8 cellular contexts compared by ENCODE assay signal in the genomic region with DNA sequence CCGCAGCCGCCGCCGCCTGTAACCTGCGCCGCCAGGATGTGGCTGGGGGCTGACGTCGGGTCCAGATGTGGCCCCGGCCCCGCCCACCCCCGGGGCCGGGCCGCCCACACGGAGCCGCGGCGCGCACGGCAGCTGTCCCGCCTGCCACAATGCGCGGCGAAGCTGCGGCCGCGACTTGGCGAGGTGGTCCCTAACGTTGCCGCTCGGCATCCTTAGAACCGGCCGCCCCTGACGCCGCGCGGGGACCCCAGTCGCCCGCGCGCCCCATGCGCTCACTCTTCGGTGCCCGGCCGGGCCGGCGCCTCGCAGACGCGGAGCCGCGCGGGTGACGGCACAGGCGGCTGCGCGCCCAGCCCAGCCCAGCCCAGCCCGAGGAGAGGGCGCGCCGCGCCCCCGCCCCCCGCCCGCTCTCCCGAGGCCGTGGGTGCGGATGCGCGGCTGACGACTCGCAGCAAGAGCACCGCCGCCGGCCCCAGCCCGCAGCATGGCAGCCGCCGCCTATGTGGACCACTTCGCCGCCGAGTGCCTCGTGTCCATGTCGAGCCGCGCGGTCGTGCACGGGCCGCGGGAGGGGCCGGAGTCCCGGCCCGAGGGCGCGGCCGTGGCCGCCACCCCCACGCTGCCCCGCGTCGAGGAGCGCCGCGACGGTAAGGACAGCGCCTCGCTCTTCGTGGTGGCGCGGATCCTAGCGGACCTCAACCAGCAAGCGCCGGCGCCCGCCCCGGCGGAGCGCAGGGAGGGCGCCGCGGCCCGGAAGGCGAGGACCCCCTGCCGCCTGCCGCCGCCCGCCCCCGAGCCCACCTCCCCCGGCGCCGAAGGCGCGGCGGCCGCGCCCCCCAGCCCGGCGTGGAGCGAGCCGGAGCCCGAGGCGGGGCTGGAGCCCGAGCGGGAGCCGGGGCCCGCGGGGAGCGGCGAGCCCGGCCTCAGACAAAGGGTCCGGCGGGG. TPM values are rescaled to one million over a fixed set of nuclear protein-coding genes. Genes with fewer than 3 reads are reported as not detected.
DNase-seq lines count a peak whose midpoint lies in the region; ATAC-seq and TF ChIP-seq lines count a peak whose summit lies in the region.

A gene (plus strand): TSS at position 107 of the 945 bp plus-strand sequence. CDS start 378 bp downstream, at position 485.

- ATAC-seq in GM19452 (IDR thresholded peaks at IDR 0.05; ENCODE audit: unreplicated experiment) (peak; percentile 49), HG03521 (IDR thresholded peaks at IDR 0.05; ENCODE audit: unreplicated experiment) (peak; percentile 10), activated B cell treated with CpG ODN at 0.5 μM for 24 hours (ENCODE audit: low read depth) (peak; percentile 16)

- H3K36me3 Mint-ChIP-seq in activated B cell treated with CpG ODN at 0.5 μM for 24 hours (ENCODE audit: low read depth): peaks cover 24% of the 10 kb centered on the region

- peak within 1 kb of the TSS; percentile 98 for H3K27ac Mint-ChIP-seq in activated B cell treated with CpG ODN at 0.5 μM for 24 hours

- DNase-seq in activated B cell treated with CpG ODN at 0.5 μM for 24 hours (no peak), dermis microvascular lymphatic vessel endothelial cell (ENCODE audit: low read depth in 2 of 2) (peak; percentile 20 to 68), lung microvascular endothelial cell (ENCODE audit: low read depth in 2 of 2) (peak; percentile 77 to 78), DMS79 treated with DMSO at 0.1 percent for 48 hours (lab: John Stamatoyannopoulos, UW) (no peak)
- peak; percentile 69 for DNase-seq in stimulated activated CD8-positive, alpha-beta memory T cell treated with anti-CD3 and anti-CD28 coated beads, Interleukin-12 subunit alpha, Interleukin-12 subunit beta, amount 100 ng/mL, for 4 hours (ENCODE audit: low read depth)

- H3K9me3 Mint-ChIP-seq in activated B cell treated with CpG ODN at 0.5 μM for 24 hours: no peaks in the 10 kb centered on the region

- TF ChIP-seq CTCF in C4-2B (conservative IDR thresholded peaks at IDR 0.05): no peak
- no peak for TF ChIP-seq CTCF in activated B cell treated with CpG ODN at 0.5 μM for 24 hours (IDR thresholded peaks at IDR 0.05)

- POLR2A ChIA-PET in activated B cell treated with CpG ODN at 0.5 μM for 24 hours (lab: Charles Lee): interaction anchor here (0.5 to 8.9 kb wide), 40 partner anchors 8 to 335 kb away, joined by 3 to 406 read pairs (median 7); no protein-coding TSS in a partner anchor

- no peaks in the 10 kb centered on the region for H3K27me3 Mint-ChIP-seq in activated B cell treated with CpG ODN at 0.5 μM for 24 hours

- H3K4me1 Mint-ChIP-seq in activated B cell treated with CpG ODN at 0.5 μM for 24 hours: peaks cover 65% of the 10 kb centered on the region

- peak within 1 kb of the TSS; percentile 93 for H3K4me3 Mint-ChIP-seq in activated B cell treated with CpG ODN at 0.5 μM for 24 hours

- intact Hi-C loops in activated B cell treated with CpG ODN at 0.5 μM for 24 hours (cut with micrococcal nuclease): loop anchor here (1.0 to 5.0 kb wide), 8 partner anchors 26 to 545 kb away; a partner anchor contains a TSS

- peak within 1 kb of the TSS; percentile 81 for H3K27ac ChIP-seq in C4-2B

- CTCF ChIA-PET in activated B cell treated with CpG ODN at 0.5 μM for 24 hours (lab: Charles Lee): interaction anchor here (0.8 to 4.2 kb wide), 11 partner anchors 27 to 162 kb away, joined by 3 to 47 read pairs (median 3); no protein-coding TSS in a partner anchor

RNA-seq across cellular contexts. Expression of the gene that starts here (rescaled TPM):
- total RNA-seq in activated B cell treated with CpG ODN at 0.5 μM for 24 hours: 177 and 178 TPM in 2 replicates
- 21.4 and 33.6 TPM in 2 replicates for total RNA-seq in dermis microvascular lymphatic vessel endothelial cell
- total RNA-seq in lung microvascular endothelial cell: 17.4 and 31.7 TPM in 2 replicates

Comparison
In these comparisons a context has a peak if more than half of its experiments do, and no peak if none do; other contexts are left out.
1. DNase-seq: peak in dermis microvascular lymphatic vessel endothelial cell (2 of 2), lung microvascular endothelial cell (2 of 2) and stimulated activated CD8-positive, alpha-beta memory T cell treated with anti-CD3 and anti-CD28 coated beads, Interleukin-12 subunit alpha, Interleukin-12 subunit beta, amount 100 ng/mL, for 4 hours (single experiment); none in activated B cell treated with CpG ODN at 0.5 μM for 24 hours (single experiment) and DMS79 treated with DMSO at 0.1 percent for 48 hours (single experiment).
2. Peak in every context shown above with its lines, with median percentiles within 50 percentile points of each other: ATAC-seq.